17 cellular contexts compared by ENCODE assay signal in genomic region chr2:128342550-128342949, GRCh38.
"Had no signal": no experiment of that assay in that cellular context is flagged by ENCODE, and none has a peak within 500 bp of the region (broad histone marks: within the 10 kb centered on the region; RNA-seq: fewer than 3 reads in every experiment).

No MANE protein-coding gene starts in this region.

- H3K27me3 ChIP-seq: esophagus squamous epithelium, neutrophil, sigmoid colon, vagina had no signal

- H3K36me3 ChIP-seq: esophagus squamous epithelium, left ventricle myocardium inferior, lower lobe of right lung, neutrophil, sigmoid colon, vagina had no signal

- H3K4me3 ChIP-seq: esophagus squamous epithelium, left ventricle myocardium inferior, lower lobe of right lung, sigmoid colon, skin epidermis, vagina had no signal

- H3K9me3 ChIP-seq: lower lobe of right lung, neutrophil, vagina had no signal

- H3K27ac ChIP-seq: epithelial cell of prostate, esophagus squamous epithelium, left ventricle myocardium inferior, lower lobe of right lung, neutrophil, sigmoid colon, skin epidermis, vagina had no signal

- FAIRE-seq: kidney had no signal

- DNase-seq: effector memory CD4-positive, alpha-beta T cell; esophagus squamous epithelium; foreskin fibroblast; kidney; left cardiac atrium; left ventricle myocardium inferior; lower lobe of right lung; mesendoderm; naive thymus-derived CD4-positive, alpha-beta T cell; nephron progenitor cell; posterior cingulate gyrus; sigmoid colon; stimulated activated naive CD4-positive, alpha-beta T cell treated with Interleukin-2 at 50 U/mL for 16 hours had no signal

- ATAC-seq: left cardiac atrium; lower lobe of right lung; naive thymus-derived CD4-positive, alpha-beta T cell had no signal
